23 cellular contexts compared by ENCODE assay signal in the genomic region with DNA sequence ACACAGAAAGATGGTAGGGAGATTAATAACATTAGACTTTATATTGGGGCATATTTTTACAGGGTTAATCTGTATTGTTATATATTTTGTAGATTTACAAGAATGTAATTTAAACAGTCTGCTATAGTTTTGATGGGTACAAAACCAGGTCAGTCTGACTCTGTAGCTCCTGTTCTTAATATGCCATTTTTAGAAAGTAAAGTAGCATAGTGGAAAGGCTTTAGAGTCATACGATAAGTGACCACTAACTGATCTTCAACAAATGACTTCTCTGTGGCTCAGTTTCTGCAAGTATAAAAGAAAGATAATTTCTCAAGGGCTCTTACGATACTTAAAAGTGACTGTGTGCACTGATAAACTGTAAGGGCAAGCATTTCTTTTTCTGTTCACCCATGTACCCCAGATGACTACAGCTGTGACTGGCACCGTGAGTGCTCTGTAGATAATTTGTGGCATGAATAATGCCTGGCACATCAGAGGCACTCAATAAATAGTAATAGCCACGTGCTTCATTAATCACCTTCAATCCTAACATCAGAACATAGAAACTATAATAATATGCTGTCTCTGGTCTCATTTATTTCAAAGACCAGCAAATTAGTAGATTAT.
DNase-seq lines count a peak whose midpoint lies in the region; ATAC-seq, FAIRE-seq and TF ChIP-seq lines count a peak whose summit lies in the region.
"Had no signal": no experiment of that assay in that cellular context is flagged by ENCODE, and none has a peak within 500 bp of the region (broad histone marks: within the 10 kb centered on the region; RNA-seq: fewer than 3 reads in every experiment).

No MANE protein-coding gene starts in this region.

- 62% methylated on average over 4 of the region's 4 CpGs for WGBS in right cardiac atrium
- 85% methylated on average over 4 of the region's 4 CpGs; no CpG with 5 or more reads in 1 of the 2 experiments for WGBS in H1 (ENCODE audit: extremely low coverage in 1 of 2, insufficient coverage in 1 of 2, insufficient read length in 1 of 2, insufficient replicate concordance in 2 of 2, low coverage in 1 of 2, low lambda C conversion rate in 2 of 2, missing lambda C conversion rate in 1 of 2), 2 experiments

- DNase-seq in Right ventricle myocardium inferior (ENCODE audit: missing footprints) (no peak), right cardiac atrium (no peak), NCI-H1417 treated with DMSO at 0.1 percent for 48 hours (lab: John Stamatoyannopoulos, UW) (peak; percentile 47), H1 (ENCODE audit: low read depth in 1 of 2, low spot score in 2 of 2) (no peak), NCI-H510A treated with DMSO at 0.1 percent for 48 hours (lab: John Stamatoyannopoulos, UW) (no peak)
- no peak for DNase-seq in stimulated activated effector memory CD8-positive, alpha-beta T cell treated with anti-CD3 and anti-CD28 coated beads, Interleukin-12 subunit alpha, Interleukin-12 subunit beta, amount 100 ng/mL, for 72 hours (ENCODE audit: low spot score in 2 of 2)
- no peak for DNase-seq in stimulated activated naive CD4-positive, alpha-beta T cell treated with Interleukin-2 at 50 U/mL for 16 hours (lab: John Stamatoyannopoulos, UW)
- DNase-seq in T-helper 2 cell treated with Interferon-gamma antibody and Interleukin-4, amounts not matched to agents 5 μg/mL and 100 μg/mL, for 36 hours (ENCODE audit: low spot score), result no peak
- DNase-seq: activated CD4-positive, alpha-beta T cell treated with anti-CD3 and anti-CD28 coated beads for 48 hours; activated gamma-delta T cell; C1 segment of cervical spinal cord; Calu3; EL; glutamatergic neuron; GOT3; left colon; midbrain; natural killer cell; NCI-H1436; NCI-H526; retina had no signal

- H4K8ac ChIP-seq in H1 (ENCODE audit: extremely low read depth, insufficient read depth, low read length), result no peak overlapping the region

- H3K27ac Mint-ChIP-seq in stimulated activated effector memory CD8-positive, alpha-beta T cell treated with anti-CD3 and anti-CD28 coated beads, Interleukin-12 subunit alpha, Interleukin-12 subunit beta, amount 100 ng/mL, for 72 hours, result no peak overlapping the region
- H3K27ac Mint-ChIP-seq in T-helper 2 cell treated with Interferon-gamma antibody and Interleukin-4, amounts not matched to agents 5 μg/mL and 100 μg/mL, for 36 hours, result no peak overlapping the region
- H3K27ac Mint-ChIP-seq: dendritic cell treated with granulocyte-macrophage colony-stimulating factor and Interleukin-4, amounts not matched to agents 40 ng/mL and 50 ng/mL, for 4 days; natural killer cell had no signal

- POLR2A ChIA-PET in H1 (lab: Charles Lee; ENCODE audit: partially characterized antibody), result no interaction called here

- peak overlapping the region; percentile 78 for H3K4ac ChIP-seq in H1 (replicated peaks; ENCODE audit: insufficient read length, low read depth, low read length)

- H3K27me3 Mint-ChIP-seq in T-helper 2 cell treated with Interferon-gamma antibody and Interleukin-4, amounts not matched to agents 5 μg/mL and 100 μg/mL, for 36 hours (ENCODE audit: low read depth), result no peaks in the 10 kb centered on the region
- H3K27me3 Mint-ChIP-seq: dendritic cell treated with granulocyte-macrophage colony-stimulating factor and Interleukin-4, amounts not matched to agents 40 ng/mL and 50 ng/mL, for 4 days; IgD-negative memory B cell had no signal

- H4K5ac ChIP-seq in H1 (ENCODE audit: insufficient read length, low read depth, low read length), result no peak overlapping the region

- no peak overlapping the region for H3K9ac ChIP-seq in H1 (replicated peaks in 1 of 4; ENCODE audit: extremely low read depth in 1 of 4, low read depth in 3 of 4, low read length in 3 of 4)

- TF ChIP-seq POLR2A in H1 (IDR thresholded peaks at IDR 0.05; ENCODE audit: control extremely low read depth in 1 of 2, low read depth in 2 of 2, low read length in 2 of 2), result no peak

- no peak overlapping the region for H2BK15ac ChIP-seq in H1 (ENCODE audit: low read length)

- no peak overlapping the region for H3K27ac ChIP-seq in right cardiac atrium (ENCODE audit: low read length)
- no peak overlapping the region for H3K27ac ChIP-seq in H1 (ENCODE audit: low read depth, low read length)

- no peaks in the 10 kb centered on the region for H3K79me2 ChIP-seq in H1 (ENCODE audit: control insufficient read depth in 1 of 2, insufficient read depth in 2 of 2, low read length in 2 of 2)

- H4K20me1 ChIP-seq in H1 (replicated peaks in 1 of 2; ENCODE audit: control insufficient read depth in 1 of 2, insufficient read depth in 2 of 2, low read length in 2 of 2), result no peaks in the 10 kb centered on the region

- H2AFZ ChIP-seq in H1 (ENCODE audit: low read length), result no peak overlapping the region

- no peak for FAIRE-seq in H1 (lab: Jason Lieb, UNC)

- peaks cover 11% of the 10 kb centered on the region for H3K36me3 Mint-ChIP-seq in stimulated activated effector memory CD8-positive, alpha-beta T cell treated with anti-CD3 and anti-CD28 coated beads, Interleukin-12 subunit alpha, Interleukin-12 subunit beta, amount 100 ng/mL, for 72 hours
- H3K36me3 Mint-ChIP-seq in T-helper 2 cell treated with Interferon-gamma antibody and Interleukin-4, amounts not matched to agents 5 μg/mL and 100 μg/mL, for 36 hours (ENCODE audit: low read depth), result peaks cover 2% of the 10 kb centered on the region
- H3K36me3 Mint-ChIP-seq: natural killer cell had no signal

- CTCF ChIA-PET in H1 (lab: Charles Lee; ENCODE audit: partially characterized antibody), result interaction anchor here (3.1 kb wide), 1 partner anchor 10 kb away, joined by 6 read pairs; no protein-coding TSS in a partner anchor

- no peak overlapping the region for H3K14ac ChIP-seq in H1 (ENCODE audit: insufficient read length)

- H2AK5ac ChIP-seq in H1 (ENCODE audit: low read depth, low read length), result no peak overlapping the region

- no peak overlapping the region for H2BK120ac ChIP-seq in H1 (replicated peaks; ENCODE audit: low read depth, low read length)

- no peak overlapping the region for H2BK12ac ChIP-seq in H1 (ENCODE audit: low read depth, low read length)

- no peaks in the 10 kb centered on the region for H3K4me1 ChIP-seq in right cardiac atrium (ENCODE audit: control insufficient read depth, insufficient read depth, low read length)
- H3K4me1 ChIP-seq in H1 (replicated peaks in 1 of 4; ENCODE audit: control insufficient read depth in 3 of 4, insufficient read depth in 4 of 4, low read length in 3 of 4), result peaks cover 0 to 5% (median 2%) of the 10 kb centered on the region in 4 experiments; a peak in 1 of 7 replicates

- no peaks in the 10 kb centered on the region for H3K23me2 ChIP-seq in H1 (ENCODE audit: low read depth, low read length)

- no peaks in the 10 kb centered on the region for H3K27me3 ChIP-seq in right cardiac atrium (ENCODE audit: control insufficient read depth, insufficient read depth)
- no peaks in the 10 kb centered on the region for H3K27me3 ChIP-seq in H1 (replicated peaks in 1 of 4; ENCODE audit: control insufficient read depth in 3 of 4, extremely low read depth in 1 of 4, insufficient read depth in 3 of 4, low read length in 3 of 4)

- H4K91ac ChIP-seq in H1 (replicated peaks; ENCODE audit: insufficient read length, low read length), result no peak overlapping the region

- no peak for TF ChIP-seq RAD21 in H1 (IDR thresholded peaks at IDR 0.05 in 1 of 2, conservative IDR thresholded peaks at IDR 0.05 in 1 of 2; ENCODE audit: low read depth in 2 of 2, low read length in 2 of 2)

- H2BK20ac ChIP-seq in H1 (ENCODE audit: low read length), result no peak overlapping the region

- no peaks in the 10 kb centered on the region for H3K79me1 ChIP-seq in H1 (ENCODE audit: low read depth, low read length)

- H3K36me3 ChIP-seq in H1 (ENCODE audit: control insufficient read depth in 2 of 4, insufficient read depth in 4 of 4, low read length in 3 of 4), result no peaks in the 10 kb centered on the region

- H3K23ac ChIP-seq in H1 (ENCODE audit: insufficient read length), result no peak overlapping the region

- no peak overlapping the region for H3K18ac ChIP-seq in H1 (ENCODE audit: extremely low read depth, low read length)

- H3K4me3 Mint-ChIP-seq in stimulated activated effector memory CD8-positive, alpha-beta T cell treated with anti-CD3 and anti-CD28 coated beads, Interleukin-12 subunit alpha, Interleukin-12 subunit beta, amount 100 ng/mL, for 72 hours, result no peak overlapping the region
- H3K4me3 Mint-ChIP-seq in T-helper 2 cell treated with Interferon-gamma antibody and Interleukin-4, amounts not matched to agents 5 μg/mL and 100 μg/mL, for 36 hours, result no peak overlapping the region
- H3K4me3 Mint-ChIP-seq: dendritic cell treated with granulocyte-macrophage colony-stimulating factor and Interleukin-4, amounts not matched to agents 40 ng/mL and 50 ng/mL, for 4 days; natural killer cell had no signal

- TF ChIP-seq CTCF in H1 (IDR thresholded peaks at IDR 0.05; ENCODE audit: control extremely low read depth in 1 of 3, insufficient read depth in 1 of 3, low read depth in 1 of 3, low read length in 3 of 3), result no peak

- no peaks in the 10 kb centered on the region for H3K9me3 Mint-ChIP-seq in stimulated activated effector memory CD8-positive, alpha-beta T cell treated with anti-CD3 and anti-CD28 coated beads, Interleukin-12 subunit alpha, Interleukin-12 subunit beta, amount 100 ng/mL, for 72 hours
- H3K9me3 Mint-ChIP-seq in T-helper 2 cell treated with Interferon-gamma antibody and Interleukin-4, amounts not matched to agents 5 μg/mL and 100 μg/mL, for 36 hours, result no peaks in the 10 kb centered on the region
- H3K9me3 Mint-ChIP-seq: dendritic cell treated with granulocyte-macrophage colony-stimulating factor and Interleukin-4, amounts not matched to agents 40 ng/mL and 50 ng/mL, for 4 days; natural killer cell had no signal

- no peak overlapping the region for H2BK5ac ChIP-seq in H1 (ENCODE audit: low read depth, low read length)

- H3K4me2 ChIP-seq in H1 (ENCODE audit: insufficient read depth in 1 of 2, low read depth in 2 of 2, low read length in 2 of 2), result no peak overlapping the region

- no peak overlapping the region for H3K56ac ChIP-seq in H1 (replicated peaks; ENCODE audit: insufficient read length, low read depth, low read length)

- peaks cover 13% of the 10 kb centered on the region for H3K4me1 Mint-ChIP-seq in stimulated activated effector memory CD8-positive, alpha-beta T cell treated with anti-CD3 and anti-CD28 coated beads, Interleukin-12 subunit alpha, Interleukin-12 subunit beta, amount 100 ng/mL, for 72 hours
- H3K4me1 Mint-ChIP-seq in T-helper 2 cell treated with Interferon-gamma antibody and Interleukin-4, amounts not matched to agents 5 μg/mL and 100 μg/mL, for 36 hours (ENCODE audit: low read depth), result peaks cover 17% of the 10 kb centered on the region

- peak; percentile 82 for ATAC-seq in Right ventricle myocardium inferior
- ATAC-seq in right cardiac atrium, result no peak
- ATAC-seq in stimulated activated effector memory CD8-positive, alpha-beta T cell treated with anti-CD3 and anti-CD28 coated beads, Interleukin-12 subunit alpha, Interleukin-12 subunit beta, amount 100 ng/mL, for 72 hours, result peak; percentile 70
- ATAC-seq: left colon, natural killer cell had no signal

- intact Hi-C loops in Right ventricle myocardium inferior (cut with DNase I), result loop anchor here (5.0 to 10.0 kb wide), 2 partner anchors 62 to 111 kb away; no protein-coding TSS in a partner anchor
- intact Hi-C loops in right cardiac atrium (cut with DNase I), result no loop called here

- H3K4me3 ChIP-seq in right cardiac atrium (ENCODE audit: low read length) (no peak overlapping the region), H1 (ENCODE audit: extremely low read depth in 1 of 4, insufficient read depth in 2 of 4, low read depth in 3 of 4, low read length in 4 of 4) (no peak overlapping the region)

- H3K9me3 ChIP-seq in right cardiac atrium (ENCODE audit: control insufficient read depth, low read length) (no peaks in the 10 kb centered on the region), H1 (ENCODE audit: insufficient read depth in 2 of 2, low read depth in 1 of 2, low read length in 1 of 2) (no peaks in the 10 kb centered on the region)

- TF ChIP-seq EP300 in H1 (IDR thresholded peaks at IDR 0.05; ENCODE audit: borderline replicate concordance in 1 of 2, low read depth in 2 of 2, low read length in 2 of 2), result no peak

Comparison
In these comparisons a context has a peak if more than half of its experiments do, and no peak if none do; other contexts are left out.
1. ATAC-seq: peak in Right ventricle myocardium inferior (single experiment) and stimulated activated effector memory CD8-positive, alpha-beta T cell treated with anti-CD3 and anti-CD28 coated beads, Interleukin-12 subunit alpha, Interleukin-12 subunit beta, amount 100 ng/mL, for 72 hours (single experiment); none in right cardiac atrium (0 of 2).